Comparison of ENCODE assay signal across 10 cellular contexts in genomic region chr6:14984454-14984853, GRCh38.
DNase-seq lines count a peak whose midpoint lies in the region; ATAC-seq and TF ChIP-seq lines count a peak whose summit lies in the region.
"Had no signal": no experiment of that assay in that cellular context is flagged by ENCODE, and none has a peak within 500 bp of the region (broad histone marks: within the 10 kb centered on the region; RNA-seq: fewer than 3 reads in every experiment).

No MANE protein-coding gene starts in this region.

- H3K9me3 Mint-ChIP-seq in MCF 10A (ENCODE audit: unreplicated experiment): no peaks in the 10 kb centered on the region
- H3K9me3 Mint-ChIP-seq in chondrocyte (ENCODE audit: low read depth): no peaks in the 10 kb centered on the region

- no peak overlapping the region for H3K4me3 Mint-ChIP-seq in MCF 10A (ENCODE audit: unreplicated experiment)
- H3K4me3 Mint-ChIP-seq in chondrocyte (ENCODE audit: unreplicated experiment): no peak overlapping the region

- H3K27me3 ChIP-seq in mammary epithelial cell (ENCODE audit: insufficient read depth, low read length) (no peaks in the 10 kb centered on the region), lung (ENCODE audit: control insufficient read depth, insufficient read depth) (no peaks in the 10 kb centered on the region)

- no peak overlapping the region for H3K4me3 ChIP-seq in mammary epithelial cell (replicated peaks in 1 of 3; ENCODE audit: insufficient read depth in 1 of 3, low read depth in 2 of 3, low read length in 3 of 3)
- H3K4me3 ChIP-seq in choroid plexus epithelial cell (ENCODE audit: low read depth, low read length): no peak overlapping the region
- no peak overlapping the region for H3K4me3 ChIP-seq in lung

- BruUV-seq in MCF 10A (replicated peaks; lab: Mats Ljungman, UMichigan) (no TSS peak), mammary epithelial cell (replicated peaks; lab: Mats Ljungman, UMichigan) (no TSS peak)

- dilution Hi-C loops in mammary epithelial cell (cut with HindIII; ENCODE audit: low sequenced_read_pairs): no loop called here

- intact Hi-C loops in MCF 10A (cut with micrococcal nuclease): no loop called here
- intact Hi-C loops in mammary epithelial cell (cut with micrococcal nuclease): no loop called here

- H3K27me3 Mint-ChIP-seq in MCF 10A (ENCODE audit: insufficient read depth, unreplicated experiment): no peaks in the 10 kb centered on the region
- peaks cover 16% of the 10 kb centered on the region for H3K27me3 Mint-ChIP-seq in chondrocyte (ENCODE audit: low read depth)

- TF ChIP-seq CTCF in MCF 10A (IDR thresholded peaks at IDR 0.05; ENCODE audit: unreplicated experiment) (no peak), mammary epithelial cell (conservative IDR thresholded peaks at IDR 0.05 in 1 of 2, IDR thresholded peaks at IDR 0.05 in 1 of 2; ENCODE audit: extremely low read depth in 1 of 2, insufficient read depth in 1 of 2, low read depth in 1 of 2, low read length in 2 of 2) (no peak), choroid plexus epithelial cell (conservative IDR thresholded peaks at IDR 0.05; ENCODE audit: low read depth, low read length) (no peak), lung (IDR thresholded peaks at IDR 0.05; ENCODE audit: control extremely low read depth, extremely low read depth) (no peak), chondrocyte (IDR thresholded peaks at IDR 0.05) (no peak)

- no peaks in the 10 kb centered on the region for H4K20me1 ChIP-seq in mammary epithelial cell (ENCODE audit: insufficient read depth, low read length)

- H3K36me3 ChIP-seq in mammary epithelial cell (ENCODE audit: insufficient read depth, low read length) (no peaks in the 10 kb centered on the region), lung (ENCODE audit: control insufficient read depth in 2 of 2, insufficient read depth in 2 of 2, low read length in 2 of 2) (no peaks in the 10 kb centered on the region)

- no peaks in the 10 kb centered on the region for H3K79me2 ChIP-seq in mammary epithelial cell (ENCODE audit: insufficient read depth, low read length)

- POLR2A ChIA-PET in MCF 10A (lab: Yijun Ruan, JAX): no interaction called here

- in situ Hi-C loops in mammary epithelial cell (cut with MboI; ENCODE audit: low sequenced_read_pairs in 2 of 2): no loop called here

- peak; percentile 27 for DNase-seq in MCF 10A (ENCODE audit: unreplicated experiment)
- no peak for DNase-seq in mammary epithelial cell
- DNase-seq in choroid plexus epithelial cell (ENCODE audit: low read depth): peak; percentile 13
- peak; percentile 45 for DNase-seq in lung (ENCODE audit: low spot score)
- DNase-seq in NCI-H526 (lab: John Stamatoyannopoulos, UW): no peak
- DNase-seq in mesenteric fat pad (ENCODE audit: low spot score): no peak
- DNase-seq in chondrocyte (ENCODE audit: low spot score): no peak
- DNase-seq: activated CD4-positive, alpha-beta T cell treated with anti-CD3 and anti-CD28 coated beads for 4 hours; aorta had no signal

- H3K9ac ChIP-seq in mammary epithelial cell (ENCODE audit: insufficient read depth, low read length): no peak overlapping the region

- no peak for ATAC-seq in lung (ENCODE audit: insufficient read depth, low FRiP score)
- no peak for ATAC-seq in GM19455 (IDR thresholded peaks at IDR 0.05; ENCODE audit: unreplicated experiment)

- H2AFZ ChIP-seq in mammary epithelial cell (ENCODE audit: low read depth, low read length): no peak overlapping the region

- CTCF ChIA-PET in MCF 10A (lab: Yijun Ruan, JAX) (no interaction called here), mammary epithelial cell (lab: Charles Lee; ENCODE audit: low non-redundant PET) (no interaction called here)

- H3K36me3 Mint-ChIP-seq in MCF 10A (ENCODE audit: insufficient read depth, unreplicated experiment) (no peaks in the 10 kb centered on the region), chondrocyte (ENCODE audit: low read depth) (no peaks in the 10 kb centered on the region)

- H3K4me1 ChIP-seq in mammary epithelial cell (ENCODE audit: insufficient read depth, low read length) (peaks cover 6% of the 10 kb centered on the region), lung (ENCODE audit: control insufficient read depth in 2 of 2, insufficient read depth in 2 of 2, low read length in 2 of 2) (peaks cover 0 to 6% of the 10 kb centered on the region in 2 donors)

- H3K9me3 ChIP-seq in mammary epithelial cell (replicated peaks; ENCODE audit: insufficient read depth, low read length): no peaks in the 10 kb centered on the region
- H3K9me3 ChIP-seq in lung (ENCODE audit: control insufficient read depth in 2 of 2, insufficient read depth in 1 of 2, low read length in 1 of 2): no peaks in the 10 kb centered on the region

- H3K4me1 Mint-ChIP-seq in MCF 10A (ENCODE audit: insufficient read depth, unreplicated experiment) (peaks cover 18% of the 10 kb centered on the region), chondrocyte (ENCODE audit: low read depth) (no peaks in the 10 kb centered on the region)

- no peak overlapping the region for H3K27ac Mint-ChIP-seq in MCF 10A (ENCODE audit: low read depth, unreplicated experiment)
- no peak overlapping the region for H3K27ac Mint-ChIP-seq in chondrocyte (ENCODE audit: unreplicated experiment)

- H3K27ac ChIP-seq in mammary epithelial cell (ENCODE audit: insufficient read depth, low read depth, low read length) (no peak overlapping the region), lung (ENCODE audit: low read depth in 1 of 2, low read length in 1 of 2) (no peak overlapping the region)

- no peak overlapping the region for H3K4me2 ChIP-seq in mammary epithelial cell (ENCODE audit: insufficient read depth, low read depth, low read length)

- WGBS in mammary epithelial cell (ENCODE audit: low coverage, missing lambda C conversion rate): 56% methylated on average over 7 of the region's 7 CpGs
- 52 to 76% methylated on average over 7 of the region's 7 CpGs for WGBS in lung, 2 donors

Comparison
In these comparisons a context has a peak if more than half of its experiments do, and no peak if none do; other contexts are left out.
1. DNase-seq: peak in MCF 10A (single experiment), choroid plexus epithelial cell (single experiment) and lung (single experiment); none in mammary epithelial cell (single experiment), NCI-H526 (0 of 2), mesenteric fat pad (single experiment) and chondrocyte (single experiment).